ENCODE assay signal across 9 cellular contexts in the genomic region with DNA sequence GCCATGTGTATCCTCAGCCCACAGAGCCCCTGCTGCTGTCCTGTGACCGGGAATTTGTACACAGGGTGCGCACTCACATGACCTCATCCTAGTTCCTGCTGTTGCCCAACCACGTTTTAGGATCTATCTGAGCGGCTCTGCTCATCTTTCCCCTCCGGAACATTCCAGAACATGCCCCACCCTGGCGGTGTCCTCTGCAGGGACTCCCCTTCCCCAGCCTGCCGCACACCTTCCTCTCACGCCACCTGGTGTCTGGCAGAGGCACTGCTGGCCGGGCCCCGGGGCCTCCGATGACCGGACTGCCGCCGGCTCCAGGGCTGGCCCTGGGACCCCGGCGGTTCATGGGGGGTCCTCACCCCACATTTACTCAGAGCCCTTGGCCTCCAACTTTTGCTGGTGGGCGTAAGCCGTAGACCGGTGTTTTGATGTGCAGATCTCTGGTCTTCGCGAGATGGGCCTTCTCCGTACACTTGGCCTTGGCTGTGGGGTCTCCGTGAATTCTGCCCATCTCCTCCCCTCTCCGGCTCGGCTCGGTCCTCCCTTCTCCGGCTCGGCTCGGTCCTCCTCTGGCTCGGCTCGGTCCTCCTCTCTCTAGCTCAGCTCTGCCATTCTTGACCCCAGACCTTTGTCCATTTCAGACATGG. TPM values are rescaled to one million over a fixed set of nuclear protein-coding genes. Genes with fewer than 3 reads are reported as not detected.
DNase-seq lines count a peak whose midpoint lies in the region; ATAC-seq and TF ChIP-seq lines count a peak whose summit lies in the region.
"Had no signal": no experiment of that assay in that cellular context is flagged by ENCODE, and none has a peak within 500 bp of the region (broad histone marks: within the 10 kb centered on the region; RNA-seq: fewer than 3 reads in every experiment).

No MANE protein-coding gene starts in this region.

- no peaks in the 10 kb centered on the region for H3K4me1 Mint-ChIP-seq in glutamatergic neuron (ENCODE audit: low read depth, unreplicated experiment)

- DNase-seq in GM10266 (ENCODE audit: extremely low spot score) (peak; percentile 81), NCI-H460 (ENCODE audit: extremely low read depth, low read depth) (peak; percentile 20), glutamatergic neuron (peak; percentile 55), sciatic nerve (ENCODE audit: low spot score) (no peak), mucosa of gallbladder (ENCODE audit: low spot score) (no peak), NCI-H2227 treated with DMSO at 0.1 percent for 48 hours (lab: John Stamatoyannopoulos, UW) (no peak)
- DNase-seq in activated T-helper 1 cell treated with anti-CD3 and anti-CD28 coated beads, Interleukin-2, amount 50 U/mL, for 16 hours (ENCODE audit: low read depth in 1 of 2, low spot score in 1 of 2) = peak; percentile 19 to 24

- peaks cover 3% of the 10 kb centered on the region for H3K27me3 Mint-ChIP-seq in glutamatergic neuron (ENCODE audit: unreplicated experiment)

- H3K36me3 Mint-ChIP-seq in glutamatergic neuron (ENCODE audit: unreplicated experiment) = peaks cover 11% of the 10 kb centered on the region

- H3K27ac Mint-ChIP-seq in glutamatergic neuron (ENCODE audit: unreplicated experiment) = no peak overlapping the region

- H3K9me3 Mint-ChIP-seq in glutamatergic neuron (ENCODE audit: unreplicated experiment) = peaks cover 7% of the 10 kb centered on the region

- peak; percentile 32 for ATAC-seq in sciatic nerve
- no peak for ATAC-seq in HG03196 (IDR thresholded peaks at IDR 0.05; ENCODE audit: unreplicated experiment)

- TF ChIP-seq CTCF in GM10266 (IDR thresholded peaks at IDR 0.05; ENCODE audit: control insufficient read depth, insufficient read depth, low read depth, missing control alignments) = peak; percentile 82
- TF ChIP-seq CTCF in glutamatergic neuron (IDR thresholded peaks at IDR 0.05; ENCODE audit: partially characterized antibody, unreplicated experiment) = peak; percentile 69

- intact Hi-C loops in sciatic nerve (cut with DNase I) = no loop called here

- H3K4me3 Mint-ChIP-seq in glutamatergic neuron (ENCODE audit: unreplicated experiment) = no peak overlapping the region

RNA-seq across cellular contexts. Expression of a gene that starts 29.5 kb away (rescaled TPM):
- 5.5 and 6.7 TPM in 2 replicates for total RNA-seq in NCI-H460 (2014; rRNA removed; shearing (Covaris generic))
- 31.6 and 34.0 TPM in 2 replicates for polyA plus RNA-seq in NCI-H460 (2014; cell fraction: nucleus; rRNA removed)
- total RNA-seq in glutamatergic neuron (ENCODE audit: unreplicated experiment) (0.34 TPM), sciatic nerve (20.6 TPM), mucosa of gallbladder (81.4 TPM)
- total RNA-seq: RPMI7951 had no signal

Comparison
In these comparisons a context has a peak if more than half of its experiments do, and no peak if none do; other contexts are left out.
1. DNase-seq: peak in GM10266 (single experiment), NCI-H460 (single experiment), activated T-helper 1 cell treated with anti-CD3 and anti-CD28 coated beads, Interleukin-2, amount 50 U/mL, for 16 hours (2 of 2) and glutamatergic neuron (single experiment); none in sciatic nerve (single experiment), mucosa of gallbladder (single experiment) and NCI-H2227 treated with DMSO at 0.1 percent for 48 hours (single experiment).